Comparison of ENCODE assay signal across 21 cellular contexts in genomic region chr2:65583061-65583460, GRCh38.
"Had no signal": no experiment of that assay in that cellular context is flagged by ENCODE, and none has a peak within 500 bp of the region (broad histone marks: within the 10 kb centered on the region; RNA-seq: fewer than 3 reads in every experiment).

No MANE protein-coding gene starts in this region.

- H3K27ac Mint-ChIP-seq: activated CD4-positive, alpha-beta T cell treated with anti-CD3 and anti-CD28 coated beads, Interleukin-2, amount 10 ng/mL, durations not matched to agents 7 days and 5 days; activated CD8-positive, alpha-beta T cell treated with anti-CD3 and anti-CD28 coated beads, Interleukin-2, amount 10 ng/mL, durations not matched to agents 7 days and 5 days; activated naive CD4-positive, alpha-beta T cell treated with anti-CD3 and anti-CD28 coated beads, Interleukin-2, amount 10 ng/mL, durations not matched to agents 7 days and 5 days; activated naive CD8-positive, alpha-beta T cell treated with anti-CD3 and anti-CD28 coated beads, Interleukin-2, amount 50 U/mL, for 24 hours; nephron progenitor cell; progenitor cell of endocrine pancreas had no signal

- H3K27me3 ChIP-seq: brain microvascular endothelial cell, dorsolateral prefrontal cortex, right atrium auricular region, tibial nerve, uterus had no signal

- DNase-seq: activated CD4-positive, alpha-beta T cell treated with anti-CD3 and anti-CD28 coated beads, Interleukin-2, amount 10 ng/mL, durations not matched to agents 7 days and 5 days; activated CD4-positive, CD25-positive, alpha-beta regulatory T cell; activated CD8-positive, alpha-beta T cell treated with anti-CD3 and anti-CD28 coated beads, Interleukin-2, amount 10 ng/mL, durations not matched to agents 7 days and 5 days; activated naive CD4-positive, alpha-beta T cell treated with anti-CD3 and anti-CD28 coated beads, Interleukin-2, amount 10 ng/mL, durations not matched to agents 7 days and 5 days; activated naive CD8-positive, alpha-beta T cell treated with anti-CD3 and anti-CD28 coated beads, Interleukin-2, amount 50 U/mL, for 24 hours; activated T-cell treated with anti-CD3 and anti-CD28 coated beads, Interleukin-2, amount 50 U/mL, for 4 hours; brain microvascular endothelial cell; central memory CD4-positive, alpha-beta T cell; erythroblast; head of caudate nucleus; left ventricle myocardium inferior; mammary epithelial cell; nephron progenitor cell; stimulated activated naive CD8-positive, alpha-beta T cell treated with anti-CD3 and anti-CD28 coated beads, Interleukin-15, Interleukin-2, amounts not matched to agents 100 U/mL and 50 U/mL, for 24 hours; substantia nigra; T-helper 9 cell; uterus had no signal

- H3K4me1 Mint-ChIP-seq: activated CD4-positive, alpha-beta T cell treated with anti-CD3 and anti-CD28 coated beads, Interleukin-2, amount 10 ng/mL, durations not matched to agents 7 days and 5 days; activated naive CD4-positive, alpha-beta T cell treated with anti-CD3 and anti-CD28 coated beads, Interleukin-2, amount 10 ng/mL, durations not matched to agents 7 days and 5 days; activated naive CD8-positive, alpha-beta T cell treated with anti-CD3 and anti-CD28 coated beads, Interleukin-2, amount 50 U/mL, for 24 hours had no signal

- H3K27ac ChIP-seq: brain microvascular endothelial cell, dorsolateral prefrontal cortex, left ventricle myocardium inferior, right atrium auricular region, tibial nerve, uterus had no signal

- H3K9me3 ChIP-seq: uterus had no signal

- H3K36me3 Mint-ChIP-seq: activated naive CD4-positive, alpha-beta T cell treated with anti-CD3 and anti-CD28 coated beads, Interleukin-2, amount 10 ng/mL, durations not matched to agents 7 days and 5 days had no signal

- ATAC-seq: activated CD8-positive, alpha-beta T cell treated with anti-CD3 and anti-CD28 coated beads, Interleukin-2, amount 10 ng/mL, durations not matched to agents 7 days and 5 days; activated naive CD8-positive, alpha-beta T cell treated with anti-CD3 and anti-CD28 coated beads, Interleukin-2, amount 50 U/mL, for 24 hours; activated T-cell treated with anti-CD3 and anti-CD28 coated beads, Interleukin-2, amount 50 U/mL, for 4 hours; stimulated activated naive CD8-positive, alpha-beta T cell treated with anti-CD3 and anti-CD28 coated beads, Interleukin-15, Interleukin-2, amounts not matched to agents 100 U/mL and 50 U/mL, for 24 hours had no signal

- H3K4me3 Mint-ChIP-seq: activated CD4-positive, alpha-beta T cell treated with anti-CD3 and anti-CD28 coated beads, Interleukin-2, amount 10 ng/mL, durations not matched to agents 7 days and 5 days; activated CD8-positive, alpha-beta T cell treated with anti-CD3 and anti-CD28 coated beads, Interleukin-2, amount 10 ng/mL, durations not matched to agents 7 days and 5 days; activated naive CD4-positive, alpha-beta T cell treated with anti-CD3 and anti-CD28 coated beads, Interleukin-2, amount 10 ng/mL, durations not matched to agents 7 days and 5 days; activated naive CD8-positive, alpha-beta T cell treated with anti-CD3 and anti-CD28 coated beads, Interleukin-2, amount 50 U/mL, for 24 hours; activated T-cell treated with anti-CD3 and anti-CD28 coated beads, Interleukin-2, amount 50 U/mL, for 4 hours; nephron progenitor cell had no signal

- H3K9me3 Mint-ChIP-seq: activated CD4-positive, alpha-beta T cell treated with anti-CD3 and anti-CD28 coated beads, Interleukin-2, amount 10 ng/mL, durations not matched to agents 7 days and 5 days; activated naive CD4-positive, alpha-beta T cell treated with anti-CD3 and anti-CD28 coated beads, Interleukin-2, amount 10 ng/mL, durations not matched to agents 7 days and 5 days; activated naive CD8-positive, alpha-beta T cell treated with anti-CD3 and anti-CD28 coated beads, Interleukin-2, amount 50 U/mL, for 24 hours; activated T-cell treated with anti-CD3 and anti-CD28 coated beads, Interleukin-2, amount 50 U/mL, for 4 hours had no signal

- H3K4me3 ChIP-seq: dorsolateral prefrontal cortex, left ventricle myocardium inferior, right atrium auricular region, tibial nerve, uterus had no signal

- H3K36me3 ChIP-seq: brain microvascular endothelial cell, left ventricle myocardium inferior, right atrium auricular region, tibial nerve, uterus had no signal

- H3K4me1 ChIP-seq: left ventricle myocardium inferior, right atrium auricular region, tibial nerve, uterus had no signal
